23 cellular contexts compared by ENCODE assay signal in the genomic region with DNA sequence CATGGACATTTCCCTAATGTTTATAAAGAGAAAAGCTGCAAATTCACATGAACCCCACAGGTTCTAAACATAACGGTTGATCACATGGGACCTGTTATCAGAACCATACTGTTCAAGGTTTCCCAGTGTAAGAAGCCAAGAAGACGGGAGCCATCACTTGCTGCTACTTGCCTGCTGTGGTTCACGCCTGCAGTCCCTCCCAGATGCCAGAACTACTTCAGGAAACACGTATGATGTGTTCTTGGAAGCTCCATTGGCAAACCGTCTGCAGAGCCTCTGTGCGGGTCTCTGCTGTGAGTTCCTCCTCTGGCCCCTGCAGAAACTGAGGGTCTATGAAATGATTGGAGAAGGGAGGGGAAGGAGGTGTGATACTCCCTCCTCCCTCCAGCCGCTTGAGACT.
"Had no signal": no experiment of that assay in that cellular context is flagged by ENCODE, and none has a peak within 500 bp of the region (broad histone marks: within the 10 kb centered on the region; RNA-seq: fewer than 3 reads in every experiment).

No MANE protein-coding gene starts in this region.

- H3K27me3 ChIP-seq: ascending aorta, body of pancreas, MG63, Peyer's patch, SJSA1 had no signal

- DNase-seq: activated CD4-positive, alpha-beta T cell treated with anti-CD3 and anti-CD28 coated beads for 4 hours; activated CD8-positive, alpha-beta memory T cell treated with anti-CD3 and anti-CD28 coated beads, Interleukin-2, amount 50 U/mL, for 4 hours; activated CD8-positive, alpha-beta T cell treated with anti-CD3 and anti-CD28 coated beads for 36 hours; activated effector memory CD4-positive, alpha-beta T cell treated with Interleukin-2 at 50 U/mL for 16 hours; activated naive CD4-positive, alpha-beta T cell; activated T-cell treated with anti-CD3 and anti-CD28 coated beads, Interleukin-2, amount 50 U/mL, for 72 hours; body of pancreas; MG63; MV-4-11; NCI-H1092 treated with DMSO at 0.1 percent for 48 hours; NCI-H1417 treated with DMSO at 0.1 percent for 48 hours; NCI-H1694; NCI-H2029; NCI-H345; NCI-H510A treated with DMSO at 0.1 percent for 48 hours; NCI-H69; Peyer's patch; Right ventricle myocardium superior had no signal

- H3K4me3 ChIP-seq: ascending aorta, body of pancreas, MG63, Peyer's patch, SJSA1 had no signal

- H3K4me1 ChIP-seq: body of pancreas, Peyer's patch had no signal

- ATAC-seq: activated CD4-positive, CD25-positive, alpha-beta regulatory T cell treated with anti-CD3 and anti-CD28 coated beads, Interleukin-2, amount 50 U/mL, for 24 hours; activated CD8-positive, alpha-beta T cell treated with anti-CD3 and anti-CD28 coated beads for 36 hours; activated T-cell treated with anti-CD3 and anti-CD28 coated beads, Interleukin-2, amount 50 U/mL, for 72 hours; body of pancreas had no signal

- H3K9me3 ChIP-seq: ascending aorta, MG63, Peyer's patch had no signal

- H3K27ac ChIP-seq: ascending aorta, body of pancreas, KMS-11, Peyer's patch, RWPE1, SJSA1 had no signal

- H3K36me3 ChIP-seq: MG63, Peyer's patch had no signal
